1 cellular context compared by ENCODE assay signal in the genomic region with DNA sequence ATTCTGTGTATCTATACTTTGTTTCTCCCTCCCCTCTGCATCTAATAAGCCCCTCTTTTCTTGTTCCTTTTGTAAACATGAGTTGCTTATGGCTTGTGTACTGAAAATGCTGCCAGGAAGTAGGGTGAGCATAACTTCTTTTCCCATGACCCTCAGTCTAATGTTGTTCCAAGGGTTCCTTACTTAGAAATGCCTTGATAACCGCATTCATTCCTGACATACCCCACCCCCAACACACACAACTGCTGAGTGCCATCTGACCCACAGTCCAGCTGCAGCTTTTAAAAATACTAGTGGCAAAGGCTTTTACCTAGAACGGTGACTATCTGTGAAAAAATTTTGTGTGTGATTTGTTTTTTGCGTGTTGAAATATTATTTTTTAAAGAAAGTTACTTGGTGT.
TF ChIP-seq lines count a peak whose summit lies in the region.

No MANE protein-coding gene starts in this region.

TF ChIP-seq in K562, 482 proteins besides CTCF, POLR2A, EP300 and RAD21 (continued from another document):
- TF ChIP-seq, protein P1, sequence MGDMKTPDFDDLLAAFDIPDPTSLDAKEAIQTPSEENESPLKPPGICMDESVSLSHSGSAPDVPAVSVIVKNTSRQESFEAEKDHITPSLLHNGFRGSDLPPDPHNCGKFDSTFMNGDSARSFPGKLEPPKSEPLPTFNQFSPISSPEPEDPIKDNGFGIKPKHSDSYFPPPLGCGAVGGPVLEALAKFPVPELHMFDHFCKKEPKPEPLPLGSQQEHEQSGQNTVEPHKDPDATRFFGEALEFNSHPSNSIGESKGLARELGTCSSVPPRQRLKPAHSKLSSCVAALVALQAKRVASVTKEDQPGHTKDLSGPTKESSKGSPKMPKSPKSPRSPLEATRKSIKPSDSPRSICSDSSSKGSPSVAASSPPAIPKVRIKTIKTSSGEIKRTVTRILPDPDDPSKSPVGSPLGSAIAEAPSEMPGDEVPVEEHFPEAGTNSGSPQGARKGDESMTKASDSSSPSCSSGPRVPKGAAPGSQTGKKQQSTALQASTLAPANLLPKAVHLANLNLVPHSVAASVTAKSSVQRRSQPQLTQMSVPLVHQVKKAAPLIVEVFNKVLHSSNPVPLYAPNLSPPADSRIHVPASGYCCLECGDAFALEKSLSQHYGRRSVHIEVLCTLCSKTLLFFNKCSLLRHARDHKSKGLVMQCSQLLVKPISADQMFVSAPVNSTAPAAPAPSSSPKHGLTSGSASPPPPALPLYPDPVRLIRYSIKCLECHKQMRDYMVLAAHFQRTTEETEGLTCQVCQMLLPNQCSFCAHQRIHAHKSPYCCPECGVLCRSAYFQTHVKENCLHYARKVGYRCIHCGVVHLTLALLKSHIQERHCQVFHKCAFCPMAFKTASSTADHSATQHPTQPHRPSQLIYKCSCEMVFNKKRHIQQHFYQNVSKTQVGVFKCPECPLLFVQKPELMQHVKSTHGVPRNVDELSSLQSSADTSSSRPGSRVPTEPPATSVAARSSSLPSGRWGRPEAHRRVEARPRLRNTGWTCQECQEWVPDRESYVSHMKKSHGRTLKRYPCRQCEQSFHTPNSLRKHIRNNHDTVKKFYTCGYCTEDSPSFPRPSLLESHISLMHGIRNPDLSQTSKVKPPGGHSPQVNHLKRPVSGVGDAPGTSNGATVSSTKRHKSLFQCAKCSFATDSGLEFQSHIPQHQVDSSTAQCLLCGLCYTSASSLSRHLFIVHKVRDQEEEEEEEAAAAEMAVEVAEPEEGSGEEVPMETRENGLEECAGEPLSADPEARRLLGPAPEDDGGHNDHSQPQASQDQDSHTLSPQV (IDR thresholded peaks at IDR 0.05) = no peak
- TF ChIP-seq, protein P2, sequence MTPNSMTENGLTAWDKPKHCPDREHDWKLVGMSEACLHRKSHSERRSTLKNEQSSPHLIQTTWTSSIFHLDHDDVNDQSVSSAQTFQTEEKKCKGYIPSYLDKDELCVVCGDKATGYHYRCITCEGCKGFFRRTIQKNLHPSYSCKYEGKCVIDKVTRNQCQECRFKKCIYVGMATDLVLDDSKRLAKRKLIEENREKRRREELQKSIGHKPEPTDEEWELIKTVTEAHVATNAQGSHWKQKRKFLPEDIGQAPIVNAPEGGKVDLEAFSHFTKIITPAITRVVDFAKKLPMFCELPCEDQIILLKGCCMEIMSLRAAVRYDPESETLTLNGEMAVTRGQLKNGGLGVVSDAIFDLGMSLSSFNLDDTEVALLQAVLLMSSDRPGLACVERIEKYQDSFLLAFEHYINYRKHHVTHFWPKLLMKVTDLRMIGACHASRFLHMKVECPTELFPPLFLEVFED (CRISPR knock-in tag; conservative IDR thresholded peaks at IDR 0.05) = no peak
- no peak for TF ChIP-seq ZNF707 (CRISPR knock-in tag; conservative IDR thresholded peaks at IDR 0.05)
- TF ChIP-seq ZNF445 (CRISPR knock-in tag; IDR thresholded peaks at IDR 0.05; ENCODE audit: low read depth) = no peak
- TF ChIP-seq, protein P3, sequence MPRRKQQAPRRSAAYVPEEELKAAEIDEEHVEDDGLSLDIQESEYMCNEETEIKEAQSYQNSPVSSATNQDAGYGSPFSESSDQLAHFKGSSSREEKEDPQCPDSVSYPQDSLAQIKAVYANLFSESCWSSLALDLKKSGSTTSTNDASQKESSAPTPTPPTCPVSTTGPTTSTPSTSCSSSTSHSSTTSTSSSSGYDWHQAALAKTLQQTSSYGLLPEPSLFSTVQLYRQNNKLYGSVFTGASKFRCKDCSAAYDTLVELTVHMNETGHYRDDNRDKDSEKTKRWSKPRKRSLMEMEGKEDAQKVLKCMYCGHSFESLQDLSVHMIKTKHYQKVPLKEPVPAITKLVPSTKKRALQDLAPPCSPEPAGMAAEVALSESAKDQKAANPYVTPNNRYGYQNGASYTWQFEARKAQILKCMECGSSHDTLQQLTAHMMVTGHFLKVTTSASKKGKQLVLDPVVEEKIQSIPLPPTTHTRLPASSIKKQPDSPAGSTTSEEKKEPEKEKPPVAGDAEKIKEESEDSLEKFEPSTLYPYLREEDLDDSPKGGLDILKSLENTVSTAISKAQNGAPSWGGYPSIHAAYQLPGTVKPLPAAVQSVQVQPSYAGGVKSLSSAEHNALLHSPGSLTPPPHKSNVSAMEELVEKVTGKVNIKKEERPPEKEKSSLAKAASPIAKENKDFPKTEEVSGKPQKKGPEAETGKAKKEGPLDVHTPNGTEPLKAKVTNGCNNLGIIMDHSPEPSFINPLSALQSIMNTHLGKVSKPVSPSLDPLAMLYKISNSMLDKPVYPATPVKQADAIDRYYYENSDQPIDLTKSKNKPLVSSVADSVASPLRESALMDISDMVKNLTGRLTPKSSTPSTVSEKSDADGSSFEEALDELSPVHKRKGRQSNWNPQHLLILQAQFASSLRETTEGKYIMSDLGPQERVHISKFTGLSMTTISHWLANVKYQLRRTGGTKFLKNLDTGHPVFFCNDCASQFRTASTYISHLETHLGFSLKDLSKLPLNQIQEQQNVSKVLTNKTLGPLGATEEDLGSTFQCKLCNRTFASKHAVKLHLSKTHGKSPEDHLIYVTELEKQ (CRISPR knock-in tag; IDR thresholded peaks at IDR 0.05) = no peak
TF ChIP-seq in K562: peak in this region for 0.
